Comparison of ENCODE assay signal across 14 cellular contexts in genomic region chr11:128690746-128691091, GRCh38. TPM values are rescaled to one million over a fixed set of nuclear protein-coding genes. Genes with fewer than 3 reads are reported as not detected.
DNase-seq lines count a peak whose midpoint lies in the region; ATAC-seq, FAIRE-seq and TF ChIP-seq lines count a peak whose summit lies in the region.
"Had no signal": no experiment of that assay in that cellular context is flagged by ENCODE, and none has a peak within 500 bp of the region (broad histone marks: within the 10 kb centered on the region; RNA-seq: fewer than 3 reads in every experiment).

No MANE protein-coding gene starts in this region.

- peak overlapping the region; percentile 98 for H3K27ac Mint-ChIP-seq in endothelial cell (ENCODE audit: unreplicated experiment)
- H3K27ac Mint-ChIP-seq: activated CD4-positive, alpha-beta T cell treated with anti-CD3 and anti-CD28 coated beads for 36 hours had no signal

- in situ Hi-C loops in brain microvascular endothelial cell (cut with HindIII; ENCODE audit: low pct_ligation_motif_present, low sequenced_read_pairs), result loop anchor here (25.0 kb wide), 1 partner anchor 653 kb away; no protein-coding TSS in a partner anchor

- no peak for TF ChIP-seq CTCF in endothelial cell (IDR thresholded peaks at IDR 0.05; ENCODE audit: unreplicated experiment)
- no peak for TF ChIP-seq CTCF in upper lobe of left lung (IDR thresholded peaks at IDR 0.05)
- TF ChIP-seq CTCF in brain microvascular endothelial cell (IDR thresholded peaks at IDR 0.05; ENCODE audit: low read depth, low read length, missing control alignments), result no peak
- no peak for TF ChIP-seq CTCF in D721Med (IDR thresholded peaks at IDR 0.05; ENCODE audit: insufficient read depth, missing control alignments)

- no peak overlapping the region for H3K27ac ChIP-seq in mesodermal cell (ENCODE audit: low read depth, low read length, severe bottlenecking)
- H3K27ac ChIP-seq in upper lobe of left lung, result peak overlapping the region; percentile 7 to 96 (median 23)
- H3K27ac ChIP-seq in brain microvascular endothelial cell, result no peak overlapping the region
- H3K27ac ChIP-seq: prostate gland had no signal

- H3K4me1 Mint-ChIP-seq in endothelial cell (ENCODE audit: unreplicated experiment), result peaks cover 53% of the 10 kb centered on the region

- peaks cover 48% of the 10 kb centered on the region for H3K36me3 Mint-ChIP-seq in endothelial cell (ENCODE audit: low read depth, unreplicated experiment)

- 4 to 14% methylated on average over 3 of the region's 4 CpGs for WGBS in mesodermal cell (ENCODE audit: insufficient coverage in 2 of 2), 2 experiments
- 26 to 52% methylated on average over 4 of the region's 4 CpGs for WGBS in upper lobe of left lung, 2 donors

- H3K9me3 Mint-ChIP-seq in endothelial cell (ENCODE audit: unreplicated experiment), result no peaks in the 10 kb centered on the region

- ATAC-seq in upper lobe of left lung (ENCODE audit: low FRiP score in 2 of 2), result no peak
- ATAC-seq: activated CD4-positive, alpha-beta T cell treated with anti-CD3 and anti-CD28 coated beads for 36 hours had no signal

- peaks cover 43% of the 10 kb centered on the region for H3K27me3 Mint-ChIP-seq in endothelial cell (ENCODE audit: unreplicated experiment)

- H3K9me3 ChIP-seq in mesodermal cell (ENCODE audit: control insufficient read depth, low read length), result no peaks in the 10 kb centered on the region
- no peaks in the 10 kb centered on the region for H3K9me3 ChIP-seq in upper lobe of left lung
- H3K9me3 ChIP-seq: prostate gland had no signal

- no peak for TF ChIP-seq EP300 in upper lobe of left lung (IDR thresholded peaks at IDR 0.05)

- peaks cover 0 to 28% (median 14%) of the 10 kb centered on the region in 4 donors for H3K27me3 ChIP-seq in upper lobe of left lung
- peaks cover 16% of the 10 kb centered on the region for H3K27me3 ChIP-seq in brain microvascular endothelial cell (replicated peaks)

- H3K4me3 ChIP-seq in mesodermal cell (ENCODE audit: extremely low read depth, insufficient read depth, low read length, poor library complexity, severe bottlenecking), result peak overlapping the region; percentile 14
- peak overlapping the region in 1 of 4 donors; percentile 25 for H3K4me3 ChIP-seq in upper lobe of left lung
- H3K4me3 ChIP-seq in brain microvascular endothelial cell (ENCODE audit: low read depth, low read length), result no peak overlapping the region
- H3K4me3 ChIP-seq: prostate gland had no signal

- peak overlapping the region; percentile 96 for H3K4me3 Mint-ChIP-seq in endothelial cell (ENCODE audit: unreplicated experiment)

- no peak for FAIRE-seq in D721Med (lab: Jason Lieb, UNC)
- FAIRE-seq: A204.1 had no signal

- H3K4me1 ChIP-seq in mesodermal cell (ENCODE audit: control insufficient read depth, insufficient read depth, low read length, poor library complexity, severe bottlenecking) (peaks cover 20% of the 10 kb centered on the region), upper lobe of left lung (peaks cover 30 to 71% (median 50%) of the 10 kb centered on the region in 4 donors)
- H3K4me1 ChIP-seq: prostate gland had no signal

- H3K36me3 ChIP-seq in mesodermal cell (ENCODE audit: control insufficient read depth, insufficient read depth, low read length), result no peaks in the 10 kb centered on the region
- no peaks in the 10 kb centered on the region for H3K36me3 ChIP-seq in upper lobe of left lung
- H3K36me3 ChIP-seq in brain microvascular endothelial cell (replicated peaks), result no peaks in the 10 kb centered on the region
- H3K36me3 ChIP-seq: prostate gland had no signal

- no peak for TF ChIP-seq POLR2A in upper lobe of left lung (IDR thresholded peaks at IDR 0.05)

- DNase-seq in SKM-1 treated with dmso at 0.1 percent for 144 hours (lab: John Stamatoyannopoulos, UW; ENCODE audit: unreplicated experiment) (peak; percentile 19), SKM-1 (lab: John Stamatoyannopoulos, UW; ENCODE audit: unreplicated experiment) (no peak), endothelial cell (ENCODE audit: low spot score) (no peak), upper lobe of left lung (no peak), brain microvascular endothelial cell (no peak), NCI-H2227 treated with DMSO at 0.1 percent for 48 hours (lab: John Stamatoyannopoulos, UW) (no peak), D721Med (ENCODE audit: insufficient read length, low spot score) (no peak)
- DNase-seq: activated CD4-positive, alpha-beta T cell treated with anti-CD3 and anti-CD28 coated beads for 36 hours; DMS153; IMR-90; NCI-H187 had no signal

RNA-seq across cellular contexts. Expression of gene FLI1, which starts 3.2 kb away (rescaled TPM):
- 271 TPM for total RNA-seq in endothelial cell (ENCODE audit: unreplicated experiment)
- 82.9 TPM for polyA plus RNA-seq in mesodermal cell (2013, experiment 1 of 2)
- 50.4 TPM for polyA plus RNA-seq in mesodermal cell (2013, experiment 2 of 2)
- total RNA-seq in upper lobe of left lung, result 10 to 100 TPM; 36.3 to 80.1 (median 54.4) TPM

Comparison
In these comparisons a context has a peak if more than half of its experiments do, and no peak if none do; other contexts are left out.
1. H3K27ac ChIP-seq: peak in upper lobe of left lung (4 of 4); none in mesodermal cell (single experiment) and brain microvascular endothelial cell (single experiment).